In the genomic region with DNA sequence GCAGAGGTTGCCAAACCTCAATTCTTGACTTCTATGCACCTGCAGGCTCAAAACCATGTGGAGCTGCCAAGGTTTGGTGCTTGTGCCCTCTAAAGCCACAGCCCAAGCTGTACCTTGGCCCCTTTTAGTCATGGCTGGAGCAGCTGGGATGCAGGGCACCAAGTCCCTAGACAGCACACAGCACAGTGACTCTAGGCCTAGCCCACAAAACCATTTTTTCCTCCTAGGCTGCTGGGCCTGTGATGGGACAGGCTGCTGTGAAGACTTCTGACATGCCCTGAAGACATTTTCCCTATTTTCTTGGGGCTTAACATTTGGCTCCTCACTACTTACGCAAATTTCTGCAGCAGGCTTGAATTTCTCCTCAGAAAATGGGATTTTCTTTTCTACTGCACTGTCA, we compare ENCODE assay signal across 1 cellular context.
TF ChIP-seq lines count a peak whose summit lies in the region.

No MANE protein-coding gene starts in this region.

TF ChIP-seq in HEK293, 187 proteins besides CTCF, POLR2A, EP300 and RAD21:
- TF ChIP-seq ZNF18 (tag by site-specific recombination; IDR thresholded peaks at IDR 0.05) (no peak), BCL11B (tag by site-specific recombination; IDR thresholded peaks at IDR 0.05; ENCODE audit: low read depth) (no peak), HOXC10 (CRISPR knock-in tag; IDR thresholded peaks at IDR 0.05) (no peak), ZNF501 (tag by site-specific recombination; IDR thresholded peaks at IDR 0.05) (no peak), PRDM2 (tag by site-specific recombination; IDR thresholded peaks at IDR 0.05; ENCODE audit: borderline replicate concordance) (no peak), ZNF585B (tag by site-specific recombination; IDR thresholded peaks at IDR 0.05) (peak; percentile 92)
